Comparison of ENCODE assay signal across 1 cellular context in genomic region chr4:132593717-132594400, GRCh38.
TF ChIP-seq lines count a peak whose summit lies in the region.

No MANE protein-coding gene starts in this region.

TF ChIP-seq in endothelial cell of umbilical vein, 7 proteins besides CTCF, POLR2A, EP300 and RAD21:
- TF ChIP-seq JUN (IDR thresholded peaks at IDR 0.05; ENCODE audit: borderline replicate concordance, insufficient read depth, insufficient read length, low read depth) (no peak), GATA2 (IDR thresholded peaks at IDR 0.05; ENCODE audit: insufficient read depth, insufficient read length, low read depth, low read length) (no peak), MYC (IDR thresholded peaks at IDR 0.05; ENCODE audit: low read depth, low read length) (no peak), POLR2AphosphoS5 (IDR thresholded peaks at IDR 0.05; ENCODE audit: insufficient read depth, low read depth, low read length) (no peak), FOS (IDR thresholded peaks at IDR 0.05; ENCODE audit: borderline replicate concordance, insufficient read depth, low read length) (no peak), EZH2 (IDR thresholded peaks at IDR 0.05; ENCODE audit: borderline replicate concordance, low read depth, low read length, severe bottlenecking) (no peak)
- TF ChIP-seq, protein P1, sequence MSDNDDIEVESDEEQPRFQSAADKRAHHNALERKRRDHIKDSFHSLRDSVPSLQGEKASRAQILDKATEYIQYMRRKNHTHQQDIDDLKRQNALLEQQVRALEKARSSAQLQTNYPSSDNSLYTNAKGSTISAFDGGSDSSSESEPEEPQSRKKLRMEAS (IDR thresholded peaks at IDR 0.05; ENCODE audit: insufficient read depth, insufficient read length), result no peak
